8 cellular contexts compared by ENCODE assay signal in the genomic region with DNA sequence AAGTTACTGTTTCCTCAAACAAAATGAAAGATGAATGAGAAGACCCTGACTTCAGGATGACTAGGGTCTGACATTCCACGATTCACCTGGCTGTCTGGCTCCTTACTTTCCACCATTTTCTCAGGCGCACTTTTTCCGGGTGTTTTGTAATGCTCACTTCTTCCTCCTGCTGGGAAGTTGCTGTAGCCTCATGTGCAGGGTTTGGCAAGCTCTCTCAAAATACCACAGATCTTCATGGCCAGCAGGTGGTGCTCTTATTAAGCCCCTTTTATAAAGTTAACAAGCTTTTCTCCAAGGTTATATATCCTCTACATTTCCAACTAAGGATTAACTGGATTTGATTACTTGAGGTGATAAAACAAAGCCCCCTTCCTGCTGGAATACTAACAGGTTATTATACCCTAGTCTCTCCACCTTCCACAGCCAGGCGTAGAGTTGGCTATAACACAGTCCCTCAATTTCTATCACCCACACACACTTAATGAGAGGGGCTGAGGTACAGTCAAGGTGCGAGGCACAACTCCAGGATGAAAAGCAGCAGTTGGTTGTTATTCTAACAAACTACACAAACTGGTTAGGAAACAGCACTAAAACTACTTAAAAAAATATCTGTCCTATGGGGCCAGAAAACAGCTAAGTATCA. TPM values are rescaled to one million over a fixed set of nuclear protein-coding genes. Genes with fewer than 3 reads are reported as not detected.
DNase-seq lines count a peak whose midpoint lies in the region; ATAC-seq, FAIRE-seq and TF ChIP-seq lines count a peak whose summit lies in the region.

No MANE protein-coding gene starts in this region.

- DNase-seq in GM12891 (ENCODE audit: insufficient read length, low spot score), result no peak
- peak; percentile 76 for DNase-seq in NCI-H2171 treated with DMSO at 0.1 percent for 48 hours (lab: John Stamatoyannopoulos, UW)
- DNase-seq in dermis microvascular lymphatic vessel endothelial cell (ENCODE audit: low read depth in 2 of 2), result peak; percentile 88 to 92
- DNase-seq in lower lobe of right lung, result no peak
- DNase-seq in stimulated activated CD8-positive, alpha-beta memory T cell treated with anti-CD3 and anti-CD28 coated beads, Interleukin-4, amount 100 ng/mL, for 24 hours (ENCODE audit: low read depth), result peak; percentile 15

- H3K4me1 ChIP-seq in lower lobe of right lung, result peaks cover 43% of the 10 kb centered on the region

- peaks cover 74% of the 10 kb centered on the region for H3K36me3 ChIP-seq in lower lobe of right lung

- ATAC-seq in lower lobe of right lung, result peak; percentile 91
- no peak for ATAC-seq in HG02571 (IDR thresholded peaks at IDR 0.05; ENCODE audit: unreplicated experiment)

- no peak overlapping the region for H3K4me3 ChIP-seq in WI38 (ENCODE audit: low read depth, low read length)
- no peak overlapping the region for H3K4me3 ChIP-seq in lower lobe of right lung

- no peaks in the 10 kb centered on the region for H3K9me3 ChIP-seq in lower lobe of right lung

- peak overlapping the region; percentile 19 for H3K27ac ChIP-seq in lower lobe of right lung

- peak; percentile 79 for TF ChIP-seq CTCF in WI38 (IDR thresholded peaks at IDR 0.05; ENCODE audit: low read depth, low read length)
- TF ChIP-seq CTCF in lower lobe of right lung (IDR thresholded peaks at IDR 0.05), result peak; percentile 82

- intact Hi-C loops in lower lobe of right lung (cut with DNase I), result loop anchor here (10.0 kb wide), 1 partner anchor 150 kb away; a partner anchor contains a TSS

- peak; percentile 79 for FAIRE-seq in A204.1 (lab: Jason Lieb, UNC)
- peak; percentile 26 for FAIRE-seq in GM12891 (lab: Jason Lieb, UNC)

- no peaks in the 10 kb centered on the region for H3K27me3 ChIP-seq in lower lobe of right lung (ENCODE audit: low read depth)

- TF ChIP-seq POLR2A in GM12891 (IDR thresholded peaks at IDR 0.05; ENCODE audit: low read depth, low read length), result no peak

TF ChIP-seq in GM12891, 5 proteins besides CTCF, POLR2A, EP300 and RAD21:
- TF ChIP-seq POLR2AphosphoS5 (IDR thresholded peaks at IDR 0.05; ENCODE audit: low read depth, low read length) (no peak), TAF1 (IDR thresholded peaks at IDR 0.05; ENCODE audit: low read depth, low read length) (no peak), SPI1 (IDR thresholded peaks at IDR 0.05; ENCODE audit: low read depth, low read length) (no peak), PAX5 (IDR thresholded peaks at IDR 0.05; ENCODE audit: insufficient read depth, low read length, severe bottlenecking) (no peak), POU2F2 (IDR thresholded peaks at IDR 0.05; ENCODE audit: low read depth, low read length) (no peak)

RNA-seq across cellular contexts. Expression of a gene that starts 45.4 kb away (rescaled TPM):
- polyA plus RNA-seq in GM12891 (2012; ENCODE audit: low read depth, missing spikeins), result not detected
- total RNA-seq in dermis microvascular lymphatic vessel endothelial cell (not detected in 2 replicates), lower lobe of right lung (not detected)

Comparison
In these comparisons a context has a peak if more than half of its experiments do, and no peak if none do; other contexts are left out.
1. DNase-seq: peak in NCI-H2171 treated with DMSO at 0.1 percent for 48 hours (single experiment), dermis microvascular lymphatic vessel endothelial cell (2 of 2) and stimulated activated CD8-positive, alpha-beta memory T cell treated with anti-CD3 and anti-CD28 coated beads, Interleukin-4, amount 100 ng/mL, for 24 hours (single experiment); none in GM12891 (single experiment) and lower lobe of right lung (single experiment).